ENCODE assay signal across 30 cellular contexts in genomic region chr2:26475832-26476501, GRCh38. TPM values are rescaled to one million over a fixed set of nuclear protein-coding genes. Genes with fewer than 3 reads are reported as not detected.
"Had no signal": no experiment of that assay in that cellular context is flagged by ENCODE, and none has a peak within 500 bp of the region (broad histone marks: within the 10 kb centered on the region; RNA-seq: fewer than 3 reads in every experiment).

No MANE protein-coding gene starts in this region.

- DNase-seq: activated CD4-positive, alpha-beta memory T cell treated with anti-CD3 and anti-CD28 coated beads for 36 hours; activated CD4-positive, alpha-beta T cell treated with anti-CD3 and anti-CD28 coated beads, Interleukin-2, amount 10 ng/mL, durations not matched to agents 24 days and 14 days; activated CD4-positive, CD25-positive, alpha-beta regulatory T cell treated with anti-CD3 and anti-CD28 coated beads, Interleukin-2, amount 50 U/mL, for 72 hours; activated CD8-positive, alpha-beta memory T cell treated with anti-CD3 and anti-CD28 coated beads, Interleukin-2, amount 50 U/mL, for 48 hours; activated gamma-delta T cell; activated naive CD4-positive, alpha-beta T cell treated with anti-CD3 and anti-CD28 coated beads, Interleukin-2, amount 10 ng/mL, durations not matched to agents 7 days and 5 days; activated naive CD8-positive, alpha-beta T cell treated with anti-CD3 and anti-CD28 coated beads, Interleukin-2, amount 10 ng/mL, durations not matched to agents 7 days and 5 days; activated T-cell treated with anti-CD3 and anti-CD28 coated beads, Interleukin-2, amount 50 U/mL, for 24 hours; dorsolateral prefrontal cortex; effector memory CD8-positive, alpha-beta T cell; erythroblast; gastrocnemius medialis; glutamatergic neuron; left cardiac atrium; midbrain; naive thymus-derived CD4-positive, alpha-beta T cell; occipital lobe; stimulated activated CD4-positive, alpha-beta T cell treated with anti-CD3 and anti-CD28 coated beads, Interleukin-4, amount 100 ng/mL, for 24 hours; stomach; T-helper 9 cell; thyroid gland; upper lobe of right lung had no signal

- H3K4me3 Mint-ChIP-seq: activated CD4-positive, alpha-beta memory T cell treated with anti-CD3 and anti-CD28 coated beads for 36 hours; activated naive CD4-positive, alpha-beta T cell treated with anti-CD3 and anti-CD28 coated beads, Interleukin-2, amount 10 ng/mL, durations not matched to agents 7 days and 5 days; activated T-cell treated with anti-CD3 and anti-CD28 coated beads, Interleukin-2, amount 50 U/mL, for 24 hours; brain; effector memory CD8-positive, alpha-beta T cell; memory B cell had no signal

- H3K27ac Mint-ChIP-seq: activated CD4-positive, alpha-beta memory T cell treated with anti-CD3 and anti-CD28 coated beads for 36 hours; activated naive CD4-positive, alpha-beta T cell treated with anti-CD3 and anti-CD28 coated beads, Interleukin-2, amount 10 ng/mL, durations not matched to agents 7 days and 5 days; activated T-cell treated with anti-CD3 and anti-CD28 coated beads, Interleukin-2, amount 50 U/mL, for 24 hours; brain; memory B cell; stimulated activated effector memory CD8-positive, alpha-beta T cell treated with anti-CD3 and anti-CD28 coated beads, Interleukin-12 subunit alpha, Interleukin-12 subunit beta, amount 100 ng/mL, for 72 hours had no signal

- H3K36me3 Mint-ChIP-seq: activated CD4-positive, alpha-beta memory T cell treated with anti-CD3 and anti-CD28 coated beads for 36 hours; activated naive CD4-positive, alpha-beta T cell treated with anti-CD3 and anti-CD28 coated beads, Interleukin-2, amount 10 ng/mL, durations not matched to agents 7 days and 5 days; brain; memory B cell; stimulated activated effector memory CD8-positive, alpha-beta T cell treated with anti-CD3 and anti-CD28 coated beads, Interleukin-12 subunit alpha, Interleukin-12 subunit beta, amount 100 ng/mL, for 72 hours had no signal

- H3K4me1 ChIP-seq: ascending aorta, right lobe of liver, upper lobe of right lung had no signal

- H3K4me3 ChIP-seq: ascending aorta, cardiac muscle cell, coronary artery, dorsolateral prefrontal cortex, gastrocnemius medialis, right lobe of liver, skin epidermis, stomach, thyroid gland, upper lobe of right lung had no signal

- H3K36me3 ChIP-seq: ascending aorta, cardiac muscle cell, gastrocnemius medialis, right lobe of liver, stomach, thyroid gland, upper lobe of right lung had no signal

- H3K27me3 Mint-ChIP-seq: activated CD4-positive, alpha-beta memory T cell treated with anti-CD3 and anti-CD28 coated beads for 36 hours; activated CD4-positive, alpha-beta T cell treated with anti-CD3 and anti-CD28 coated beads, Interleukin-2, amount 10 ng/mL, durations not matched to agents 24 days and 14 days; activated naive CD8-positive, alpha-beta T cell treated with anti-CD3 and anti-CD28 coated beads, Interleukin-2, amount 10 ng/mL, durations not matched to agents 7 days and 5 days; activated T-cell treated with anti-CD3 and anti-CD28 coated beads, Interleukin-2, amount 50 U/mL, for 24 hours; brain; effector memory CD8-positive, alpha-beta T cell; naive thymus-derived CD4-positive, alpha-beta T cell had no signal

- H3K9me3 ChIP-seq: ascending aorta, gastrocnemius medialis, right lobe of liver, stomach, thyroid gland, upper lobe of right lung had no signal

- H3K27me3 ChIP-seq: ascending aorta, cardiac muscle cell, dorsolateral prefrontal cortex, gastrocnemius medialis, right lobe of liver, stomach, thyroid gland, upper lobe of right lung had no signal

- H3K9me3 Mint-ChIP-seq: activated CD4-positive, alpha-beta memory T cell treated with anti-CD3 and anti-CD28 coated beads for 36 hours; activated CD4-positive, alpha-beta T cell treated with anti-CD3 and anti-CD28 coated beads, Interleukin-2, amount 10 ng/mL, durations not matched to agents 24 days and 14 days; activated T-cell treated with anti-CD3 and anti-CD28 coated beads, Interleukin-2, amount 50 U/mL, for 24 hours; memory B cell; stimulated activated effector memory CD8-positive, alpha-beta T cell treated with anti-CD3 and anti-CD28 coated beads, Interleukin-12 subunit alpha, Interleukin-12 subunit beta, amount 100 ng/mL, for 72 hours had no signal

- ATAC-seq: effector memory CD8-positive, alpha-beta T cell; gastrocnemius medialis; left cardiac atrium; naive thymus-derived CD4-positive, alpha-beta T cell; right lobe of liver; stimulated activated effector memory CD8-positive, alpha-beta T cell treated with anti-CD3 and anti-CD28 coated beads, Interleukin-12 subunit alpha, Interleukin-12 subunit beta, amount 100 ng/mL, for 72 hours; upper lobe of right lung had no signal

- H3K27ac ChIP-seq: ascending aorta, cardiac muscle cell, coronary artery, dorsolateral prefrontal cortex, gastrocnemius medialis, right lobe of liver, skin epidermis, stomach, thyroid gland, upper lobe of right lung had no signal

RNA-seq across cellular contexts. Expression of gene OTOF, which starts 2.0 kb away (rescaled TPM):
- total RNA-seq: ascending aorta, cardiac muscle cell had no signal
